Comparison of ENCODE assay signal across 20 cellular contexts in genomic region chr1:12010751-12011570, GRCh38. TPM values are rescaled to one million over a fixed set of nuclear protein-coding genes. Genes with fewer than 3 reads are reported as not detected.
"Had no signal": no experiment of that assay in that cellular context is flagged by ENCODE, and none has a peak within 500 bp of the region (broad histone marks: within the 10 kb centered on the region; RNA-seq: fewer than 3 reads in every experiment).

No MANE protein-coding gene starts in this region.

- H3K27ac Mint-ChIP-seq: progenitor cell of endocrine pancreas, type B pancreatic cell had no signal

- H3K9me3 Mint-ChIP-seq: activated T-cell treated with anti-CD3 and anti-CD28 coated beads, Interleukin-2, amount 50 U/mL, for 72 hours; nephron; type B pancreatic cell had no signal

- H3K4me3 Mint-ChIP-seq: activated CD4-positive, alpha-beta T cell treated with anti-CD3 and anti-CD28 coated beads for 36 hours; activated T-cell treated with anti-CD3 and anti-CD28 coated beads, Interleukin-2, amount 50 U/mL, for 72 hours; nephron; type B pancreatic cell had no signal

- H3K4me1 ChIP-seq: stomach had no signal

- H3K9me3 ChIP-seq: heart left ventricle, left lung, stomach had no signal

- DNase-seq: activated CD4-positive, alpha-beta T cell treated with anti-CD3 and anti-CD28 coated beads for 36 hours; activated CD8-positive, alpha-beta memory T cell treated with anti-CD3 and anti-CD28 coated beads, Interleukin-2, amount 50 U/mL, for 4 hours; activated gamma-delta T cell treated with Interleukin-2 at 50 U/mL for 16 hours; activated T-cell treated with anti-CD3 and anti-CD28 coated beads, Interleukin-2, amount 50 U/mL, for 72 hours; aorta; brain microvascular endothelial cell; heart left ventricle; kidney; midbrain; occipital lobe; stimulated activated CD4-positive, alpha-beta T cell treated with anti-CD3 and anti-CD28 coated beads, Interleukin-2, amount 100 ng/mL, for 24 hours; stomach had no signal

- H3K27me3 Mint-ChIP-seq: activated CD4-positive, alpha-beta T cell treated with anti-CD3 and anti-CD28 coated beads for 36 hours; progenitor cell of endocrine pancreas; type B pancreatic cell had no signal

- ATAC-seq: activated CD4-positive, alpha-beta T cell treated with anti-CD3 and anti-CD28 coated beads for 36 hours; activated T-cell treated with anti-CD3 and anti-CD28 coated beads, Interleukin-2, amount 50 U/mL, for 72 hours; left lung had no signal

- H3K27ac ChIP-seq: brain microvascular endothelial cell, coronary artery, heart left ventricle, left lung, stomach had no signal

- H3K4me3 ChIP-seq: coronary artery, heart left ventricle, left lung, stomach had no signal

- H3K27me3 ChIP-seq: brain microvascular endothelial cell, heart left ventricle, left lung, stomach had no signal

RNA-seq across cellular contexts. Expression of gene TNFRSF8, which starts 52.1 kb away (rescaled TPM):
- total RNA-seq: frontal cortex, lung microvascular endothelial cell, occipital lobe, progenitor cell of endocrine pancreas, temporal lobe had no signal
